In genomic region chr6:166914952-166915351, GRCh38 we compare ENCODE assay signal across 8 cellular contexts. TPM values are rescaled to one million over a fixed set of nuclear protein-coding genes. Genes with fewer than 3 reads are reported as not detected.
DNase-seq lines count a peak whose midpoint lies in the region; ATAC-seq, FAIRE-seq and TF ChIP-seq lines count a peak whose summit lies in the region.
"Not testable (repeated sequence)": the region's sequence is repeated elsewhere in the genome, so short reads cannot be mapped to it uniquely, and the experiment has no call there.

No MANE protein-coding gene starts in this region.

- WGBS in K562 (ENCODE audit: insufficient coverage, low coverage, missing lambda C conversion rate): 17% methylated on average over 3 of the region's 3 CpGs
- WGBS in endodermal cell (ENCODE audit: insufficient coverage in 1 of 2, insufficient read length in 1 of 2), 2 experiments: 92 to 100% methylated on average over 1 to 3 of the region's 3 CpGs
- no CpG with 5 or more reads among the region's 3 CpGs for WGBS in neuronal stem cell (ENCODE audit: extremely low coverage in 2 of 2, insufficient read length in 2 of 2, insufficient replicate concordance in 1 of 2), 2 donors

- H2BK120ac ChIP-seq in neuronal stem cell (ENCODE audit: low read depth, low read length): not testable (repeated sequence)

- BruUV-seq in K562 (replicated peaks; lab: Mats Ljungman, UMichigan): not testable (repeated sequence)

- H3K9me3 Mint-ChIP-seq in endodermal cell (peaks cover 12% of the 10 kb centered on the region), neural progenitor cell (peaks cover 15% of the 10 kb centered on the region)
- H3K9me3 Mint-ChIP-seq in neural crest cell; osteocyte (ENCODE audit: unreplicated experiment): not testable (repeated sequence)

- H3K18ac ChIP-seq in neuronal stem cell (ENCODE audit: low read length): not testable (repeated sequence)

- not testable (repeated sequence) for H3K27ac Mint-ChIP-seq in endodermal cell; osteocyte (ENCODE audit: unreplicated experiment)
- H3K27ac Mint-ChIP-seq in neural crest cell (ENCODE audit: unreplicated experiment): peak overlapping the region; percentile 60
- peak overlapping the region; percentile 95 for H3K27ac Mint-ChIP-seq in neural progenitor cell

- H3K4ac ChIP-seq in neuronal stem cell (ENCODE audit: low read length): not testable (repeated sequence)

- H3K36me3 ChIP-seq in K562 (ENCODE audit: control insufficient read depth, insufficient read depth, low read length); endodermal cell (ENCODE audit: control insufficient read depth, insufficient read depth, low read length); neural progenitor cell; neuron (ENCODE audit: insufficient read depth, low read length); neuronal stem cell (replicated peaks in 1 of 2; ENCODE audit: control insufficient read depth in 2 of 2, insufficient read depth in 2 of 2, low read length in 2 of 2): not testable (repeated sequence)

- not testable (repeated sequence) for TF ChIP-seq RAD21 in K562 (CRISPR knock-in tag; conservative IDR thresholded peaks at IDR 0.05 in 1 of 2, IDR thresholded peaks at IDR 0.05 in 1 of 2)

- intact Hi-C loops in K562 (cut with micrococcal nuclease): not testable (repeated sequence)

- not testable (repeated sequence) for H3K4me2 ChIP-seq in K562 (ENCODE audit: insufficient read depth, low read length); neural progenitor cell; neuronal stem cell (ENCODE audit: insufficient read depth, low read length, poor library complexity, severe bottlenecking)

- FAIRE-seq in K562 (lab: Jason Lieb, UNC): not testable (repeated sequence)

- not testable (repeated sequence) for TF ChIP-seq CTCF in K562 (IDR thresholded peaks at IDR 0.05 in 2 of 3, conservative IDR thresholded peaks at IDR 0.05 in 1 of 3; ENCODE audit: insufficient read depth in 2 of 3, low read depth in 1 of 3, low read length in 3 of 3); endodermal cell (conservative IDR thresholded peaks at IDR 0.05); neural crest cell (conservative IDR thresholded peaks at IDR 0.05); neural progenitor cell (IDR thresholded peaks at IDR 0.05); osteocyte (IDR thresholded peaks at IDR 0.05)

- H3K9ac ChIP-seq in K562 (ENCODE audit: insufficient read depth in 1 of 2, low read depth in 2 of 2, low read length in 2 of 2); endodermal cell (ENCODE audit: extremely low read depth, low read length, poor library complexity, severe bottlenecking); neural progenitor cell; neuronal stem cell (ENCODE audit: low read depth, low read length, poor library complexity): not testable (repeated sequence)

- DNase-seq in K562 (ENCODE audit: extremely low read depth in 1 of 4, low spot score in 3 of 4); endodermal cell; neural crest cell (ENCODE audit: low read depth, low spot score); neural progenitor cell (ENCODE audit: low spot score); neuronal stem cell (ENCODE audit: low spot score): not testable (repeated sequence)
- DNase-seq in left lobe of liver (ENCODE audit: low spot score) (peak; percentile 8), osteocyte (ENCODE audit: extremely low spot score, unreplicated experiment) (peak; percentile 23)

- not testable (repeated sequence) for H4K91ac ChIP-seq in neuronal stem cell (ENCODE audit: low read depth, low read length, poor library complexity)

- not testable (repeated sequence) for H3K27ac ChIP-seq in K562 (ENCODE audit: extremely low read depth, low read depth, low read length); neural progenitor cell; neuronal stem cell (replicated peaks; ENCODE audit: low read length)
- peak overlapping the region; percentile 12 for H3K27ac ChIP-seq in endodermal cell (ENCODE audit: low read depth, low read length)

- TF ChIP-seq POLR2A in K562 (conservative IDR thresholded peaks at IDR 0.05): not testable (repeated sequence)

- not testable (repeated sequence) for H4K20me1 ChIP-seq in K562 (replicated peaks; ENCODE audit: control insufficient read depth, insufficient read depth, low read length); neural progenitor cell (ENCODE audit: low read depth)

- not testable (repeated sequence) for H3K27me3 ChIP-seq in K562 (ENCODE audit: control insufficient read depth in 2 of 2, insufficient read depth in 2 of 2, low read length in 2 of 2); endodermal cell (ENCODE audit: control insufficient read depth, insufficient read depth, low read length, poor library complexity, severe bottlenecking); neural progenitor cell; neuron (ENCODE audit: insufficient read depth, low read length); neuronal stem cell (ENCODE audit: control insufficient read depth in 3 of 3, insufficient read depth in 3 of 3, low read depth in 1 of 3, low read length in 3 of 3)

- not testable (repeated sequence) for H2BK5ac ChIP-seq in neuronal stem cell (ENCODE audit: low read length)

- H3K79me2 ChIP-seq in K562 (ENCODE audit: control insufficient read depth, insufficient read depth, low read length); neural progenitor cell (ENCODE audit: low read depth): not testable (repeated sequence)

- H3F3A ChIP-seq in neural progenitor cell (ENCODE audit: low read depth): not testable (repeated sequence)

- H2AK5ac ChIP-seq in neuronal stem cell (ENCODE audit: low read depth, low read length): not testable (repeated sequence)

- H3K9me1 ChIP-seq in K562 (ENCODE audit: control insufficient read depth, insufficient read depth, low read length): not testable (repeated sequence)

- not testable (repeated sequence) for H2BK15ac ChIP-seq in neuronal stem cell (ENCODE audit: low read length)

- H3K36me3 Mint-ChIP-seq in endodermal cell (ENCODE audit: low read depth); neural crest cell (ENCODE audit: low read depth); osteocyte (ENCODE audit: unreplicated experiment): not testable (repeated sequence)
- H3K36me3 Mint-ChIP-seq in neural progenitor cell: peaks cover 12% of the 10 kb centered on the region

- not testable (repeated sequence) for ATAC-seq in K562, left lobe of liver

- H3K4me3 Mint-ChIP-seq in endodermal cell; neural crest cell; osteocyte (ENCODE audit: unreplicated experiment): not testable (repeated sequence)
- peak overlapping the region; percentile 4 for H3K4me3 Mint-ChIP-seq in neural progenitor cell

- not testable (repeated sequence) for H4K8ac ChIP-seq in neuronal stem cell (ENCODE audit: low read depth, low read length)

- H3K9me3 ChIP-seq in K562 (replicated peaks; ENCODE audit: control insufficient read depth, insufficient read depth, low read depth, low read length); neural progenitor cell (ENCODE audit: low read depth); neuron (ENCODE audit: low read length): not testable (repeated sequence)
- H3K9me3 ChIP-seq in endodermal cell (ENCODE audit: control insufficient read depth, low read length) (peaks cover 17% of the 10 kb centered on the region), neuronal stem cell (replicated peaks in 1 of 2; ENCODE audit: control insufficient read depth in 2 of 2, insufficient read depth in 1 of 2, low read depth in 1 of 2, low read length in 2 of 2) (peaks cover 0 to 21% of the 10 kb centered on the region in 2 donors)

- not testable (repeated sequence) for H2AFZ ChIP-seq in K562 (ENCODE audit: low read depth, low read length); neural progenitor cell (replicated peaks)
- H2AFZ ChIP-seq in neuron (ENCODE audit: low read depth, low read length) (peak overlapping the region; percentile 67), neuronal stem cell (ENCODE audit: low read length) (peak overlapping the region; percentile 33)

- H3K79me1 ChIP-seq in neuronal stem cell (ENCODE audit: low read depth, low read length): not testable (repeated sequence)

- not testable (repeated sequence) for H3K27me3 Mint-ChIP-seq in endodermal cell (ENCODE audit: insufficient read depth); neural crest cell (ENCODE audit: low read depth); neural progenitor cell (ENCODE audit: insufficient read depth, low read depth); osteocyte (ENCODE audit: unreplicated experiment)

- H3K4me3 ChIP-seq in K562; endodermal cell (ENCODE audit: low read length); neural progenitor cell; neuron (ENCODE audit: low read length); neuronal stem cell (ENCODE audit: low read length in 2 of 2): not testable (repeated sequence)

- H3K14ac ChIP-seq in neuronal stem cell (ENCODE audit: low read length): not testable (repeated sequence)

- not testable (repeated sequence) for H3K4me1 Mint-ChIP-seq in endodermal cell; osteocyte (ENCODE audit: unreplicated experiment)
- H3K4me1 Mint-ChIP-seq in neural crest cell (peaks cover 17% of the 10 kb centered on the region), neural progenitor cell (peaks cover 22% of the 10 kb centered on the region)

- POLR2A ChIA-PET in K562 (lab: Yijun Ruan, JAX): not testable (repeated sequence)

- in situ Hi-C loops in K562 (cut with MboI): not testable (repeated sequence)

- H2BK12ac ChIP-seq in neuronal stem cell (ENCODE audit: low read length): not testable (repeated sequence)

- not testable (repeated sequence) for H3K23ac ChIP-seq in neuronal stem cell (ENCODE audit: low read depth, low read length, poor library complexity)

- not testable (repeated sequence) for TF ChIP-seq EP300 in K562 (IDR thresholded peaks at IDR 0.05; ENCODE audit: low read length)

- H3K4me1 ChIP-seq in K562 (replicated peaks in 1 of 2; ENCODE audit: control insufficient read depth in 2 of 2, insufficient read depth in 2 of 2, low read length in 2 of 2): peaks cover 0 to 16% of the 10 kb centered on the region in 2 experiments; a peak in 3 of 5 replicates
- H3K4me1 ChIP-seq in endodermal cell (ENCODE audit: control insufficient read depth, insufficient read depth, low read length); neuronal stem cell (ENCODE audit: control insufficient read depth in 2 of 2, insufficient read depth in 1 of 2, low read depth in 1 of 2, low read length in 2 of 2): not testable (repeated sequence)
- peaks cover 15% of the 10 kb centered on the region for H3K4me1 ChIP-seq in neural progenitor cell
- peaks cover 32% of the 10 kb centered on the region for H3K4me1 ChIP-seq in neuron (ENCODE audit: insufficient read depth, low read length)

- CTCF ChIA-PET in K562 (lab: Yijun Ruan, JAX; ENCODE audit: low intra/inter-chr PET ratio): not testable (repeated sequence)

RNA-seq across cellular contexts. Expression of gene RNASET2, which starts 41.4 kb away (rescaled TPM):
- 55.9 TPM in 2 replicates for total RNA-seq in K562 (2011; cell fraction: chromatin; rRNA removed; ENCODE audit: low replicate concordance)
- total RNA-seq in K562 (2011; cell fraction: nucleolus; rRNA removed): 54.7 and 61.6 TPM in 2 replicates
- total RNA-seq in K562 (2011; cell fraction: nucleoplasm; rRNA removed): 64.9 and 75.9 TPM in 2 replicates
- total RNA-seq in K562 (2014; rRNA removed): 138 and 168 TPM in 2 replicates
- 66.4 and 66.9 TPM in 2 replicates for total RNA-seq in K562 (2014; rRNA removed; fragmentation: Illumina TruSeq; extraction: Trizol)
- total RNA-seq in K562 (2015; rRNA removed; fragmentation: Illumina TruSeq; extraction: Trizol): 130 and 141 TPM in 2 replicates
- 99.2 and 105 TPM in 2 replicates for total RNA-seq in K562 (2021)
- 46.4 and 211 TPM in 2 replicates for polyA plus RNA-seq in K562 (2011; rRNA removed)
- polyA plus RNA-seq in K562 (2011; cell fraction: cytosol; rRNA removed): 45.3 and 139 TPM in 2 replicates
- 31.3 and 148 TPM in 2 replicates for polyA plus RNA-seq in K562 (2011; cell fraction: nucleus; rRNA removed)
- 137 and 140 TPM in 2 replicates for polyA plus RNA-seq in K562 (2012)
- polyA plus RNA-seq in K562 (2014; fragmentation: Illumina TruSeq; extraction: Trizol): 75.2 and 91.3 TPM in 2 replicates
- polyA plus RNA-seq in K562 (2014; fragmentation: Nextera tagmentation; extraction: Ambion mirVana): 10 to 100 TPM in 1 of 2 experiments, 1 to 10 TPM in 1; 7.4 to 15.8 TPM
- 108 and 124 TPM in 2 replicates for polyA plus RNA-seq in K562 (2014; rRNA removed)
- polyA minus RNA-seq in K562 (2011; rRNA and poly(A)+ RNA removed): 20.3 and 116 TPM in 2 replicates
- polyA minus RNA-seq in K562 (2011; cell fraction: cytosol; rRNA and poly(A)+ RNA removed): 14.3 and 84.4 TPM in 2 replicates
- polyA minus RNA-seq in K562 (2011; cell fraction: nucleus; rRNA and poly(A)+ RNA removed): 9.3 and 51.3 TPM in 2 replicates
- 10 to 100 TPM; 25.8 to 29.3 TPM for total RNA-seq in endodermal cell
- polyA plus RNA-seq in endodermal cell (2013, experiment 1 of 2): 15.1 TPM
- 18.5 TPM for polyA plus RNA-seq in endodermal cell (2013, experiment 2 of 2)
- 22.3 TPM for total RNA-seq in left lobe of liver
- 15.3 and 17.7 TPM in 2 replicates for total RNA-seq in neural crest cell
- total RNA-seq in neural progenitor cell (ENCODE audit: low replicate concordance): 28.9 and 37.2 TPM in 2 replicates
- polyA plus RNA-seq in neuronal stem cell (2013, experiment 1 of 2): 24.1 TPM
- 25.1 TPM for polyA plus RNA-seq in neuronal stem cell (2013, experiment 2 of 2)
- 20.3 and 22.3 TPM in 2 replicates for total RNA-seq in osteocyte
